Comparison of ENCODE assay signal across 28 cellular contexts in genomic region chr4:10715696-10716095, GRCh38. TPM values are rescaled to one million over a fixed set of nuclear protein-coding genes. Genes with fewer than 3 reads are reported as not detected.
A peak's percentile ranks its signal among the peaks of the same experiment; 100 is the strongest.
DNase-seq lines count a peak whose midpoint lies in the region; TF ChIP-seq lines count a peak whose summit lies in the region.
"Had no signal": no experiment of that assay in that cellular context is flagged by ENCODE, and none has a peak within 500 bp of the region (broad histone marks: within the 10 kb centered on the region; RNA-seq: fewer than 3 reads in every experiment).

No MANE protein-coding gene starts in this region.

- DNase-seq in EH (ENCODE audit: low read depth) (peak; percentile 7), MG63 (peak; percentile 39), dedifferentiated amniotic fluid mesenchymal stem cell (ENCODE audit: extremely low spot score) (peak; percentile 33), iris pigment epithelial cell (ENCODE audit: low read depth) (peak; percentile 25), NCI-H774 (lab: John Stamatoyannopoulos, UW) (no peak), GM10266 (ENCODE audit: extremely low spot score) (no peak), thyroid gland (no peak), OCI-M1 (lab: John Stamatoyannopoulos, UW) (no peak)
- DNase-seq: activated naive CD8-positive, alpha-beta T cell treated with anti-CD3 and anti-CD28 coated beads for 36 hours; CD8-positive, alpha-beta memory T cell; dorsolateral prefrontal cortex; EL; heart right ventricle; naive thymus-derived CD4-positive, alpha-beta T cell; NCI-H1105; NCI-H524 treated with DMSO at 0.1 percent for 48 hours; ovary; Peyer's patch; sigmoid colon; stimulated activated CD4-positive, alpha-beta T cell treated with anti-CD3 and anti-CD28 coated beads, Interleukin-1b, Interleukin-23, amount 100 ng/mL, for 48 hours; stimulated activated naive CD8-positive, alpha-beta T cell treated with anti-CD3 and anti-CD28 coated beads, Interleukin-15, Interleukin-2, amounts not matched to agents 100 U/mL and 50 U/mL, for 24 hours had no signal

- H3K4me1 ChIP-seq in thyroid gland = no peaks in the 10 kb centered on the region
- H3K4me1 ChIP-seq: heart right ventricle, Peyer's patch had no signal

- TF ChIP-seq POLR2A in thyroid gland (IDR thresholded peaks at IDR 0.05) = no peak

- H3K9me3 ChIP-seq in MG63 = no peaks in the 10 kb centered on the region; the same call in 1 of the 2 replicates
- no peaks in the 10 kb centered on the region for H3K9me3 ChIP-seq in thyroid gland
- H3K9me3 ChIP-seq: ovary, Peyer's patch had no signal

- TF ChIP-seq CTCF in GM10266 (IDR thresholded peaks at IDR 0.05; ENCODE audit: control insufficient read depth, insufficient read depth, low read depth, missing control alignments) (no peak), thyroid gland (IDR thresholded peaks at IDR 0.05) (no peak)

- H3K27ac ChIP-seq in thyroid gland = no peak overlapping the region
- H3K27ac ChIP-seq: cardiac muscle cell, dorsolateral prefrontal cortex, esophagus muscularis mucosa, heart right ventricle, ovary, Peyer's patch, sigmoid colon had no signal

- H3K27me3 ChIP-seq in MG63 = no peaks in the 10 kb centered on the region
- no peaks in the 10 kb centered on the region for H3K27me3 ChIP-seq in thyroid gland
- H3K27me3 ChIP-seq: cardiac muscle cell, esophagus muscularis mucosa, ovary, Peyer's patch, sigmoid colon, transverse colon had no signal

- H3K4me3 ChIP-seq in MG63 = no peak overlapping the region
- H3K4me3 ChIP-seq in thyroid gland (replicated peaks in 1 of 3) = no peak overlapping the region
- H3K4me3 ChIP-seq: cardiac muscle cell, dorsolateral prefrontal cortex, esophagus muscularis mucosa, heart right ventricle, ovary, Peyer's patch, sigmoid colon, transverse colon had no signal

- H3K36me3 ChIP-seq in MG63 = no peaks in the 10 kb centered on the region
- no peaks in the 10 kb centered on the region for H3K36me3 ChIP-seq in thyroid gland
- H3K36me3 ChIP-seq: cardiac muscle cell, esophagus muscularis mucosa, heart right ventricle, ovary, Peyer's patch, sigmoid colon, transverse colon had no signal

- 63 to 68% methylated on average over 5 of the region's 5 CpGs for WGBS in thyroid gland, 2 donors

- intact Hi-C loops in thyroid gland (cut with DNase I) = no loop called here

RNA-seq across cellular contexts. Expression of gene CLNK, which starts 31.1 kb away (rescaled TPM):
- not detected in 2 replicates for total RNA-seq in MG63 (2014; rRNA removed; shearing (Covaris generic); ENCODE audit: low replicate concordance)
- total RNA-seq in thyroid gland = not detected
- total RNA-seq: cardiac muscle cell; esophagus muscularis mucosa; HT-29; lung microvascular endothelial cell; sigmoid colon; T-helper 2 cell treated with Interferon-gamma antibody and Interleukin-4, amounts not matched to agents 100 ng/mL and 5 ng/mL, for 36 hours; WTC11 had no signal

Comparison
In these comparisons a context has a peak if more than half of its experiments do, and no peak if none do; other contexts are left out.
1. DNase-seq: peak in EH (single experiment), MG63 (single experiment), dedifferentiated amniotic fluid mesenchymal stem cell (single experiment) and iris pigment epithelial cell (single experiment); none in NCI-H774 (single experiment), GM10266 (single experiment), thyroid gland (0 of 2) and OCI-M1 (single experiment).